Comparison of ENCODE assay signal across 9 cellular contexts in genomic region chr2:68771211-68771721, GRCh38. TPM values are rescaled to one million over a fixed set of nuclear protein-coding genes. Genes with fewer than 3 reads are reported as not detected.
DNase-seq lines count a peak whose midpoint lies in the region; ATAC-seq, FAIRE-seq and TF ChIP-seq lines count a peak whose summit lies in the region.
"Had no signal": no experiment of that assay in that cellular context is flagged by ENCODE, and none has a peak within 500 bp of the region (broad histone marks: within the 10 kb centered on the region; RNA-seq: fewer than 3 reads in every experiment).

No MANE protein-coding gene starts in this region.

- in situ Hi-C loops in GM12878 (cut with MboI): no loop called here

- H3K4me3 ChIP-seq in GM12878: no peak overlapping the region
- no peak overlapping the region for H3K4me3 ChIP-seq in lower lobe of right lung
- H3K4me3 ChIP-seq in tibial artery: no peak overlapping the region
- no peak overlapping the region for H3K4me3 ChIP-seq in neuronal stem cell (ENCODE audit: low read length in 2 of 2)

- peak; percentile 8 to 12 for ATAC-seq in activated T-cell treated with anti-CD3 and anti-CD28 coated beads, Interleukin-2, amount 50 U/mL, for 4 hours
- ATAC-seq in GM12878 (no peak), lower lobe of right lung (no peak), HG03571 (IDR thresholded peaks at IDR 0.05; ENCODE audit: unreplicated experiment) (no peak)

- no peaks in the 10 kb centered on the region for H3K27me3 Mint-ChIP-seq in activated T-cell treated with anti-CD3 and anti-CD28 coated beads, Interleukin-2, amount 50 U/mL, for 4 hours (ENCODE audit: low read depth)

- H3K4me2 ChIP-seq in GM12878 (ENCODE audit: control insufficient read depth, insufficient read depth) (peak overlapping the region; percentile 21; the same call in 1 of the 2 replicates), neuronal stem cell (ENCODE audit: insufficient read depth, low read length, poor library complexity, severe bottlenecking) (no peak overlapping the region)

- POLR2A ChIA-PET in GM12878 (lab: Charles Lee): no interaction called here

- no peak overlapping the region for H2AK5ac ChIP-seq in neuronal stem cell (ENCODE audit: low read depth, low read length)

- TF ChIP-seq CTCF in GM12878 (IDR thresholded peaks at IDR 0.05 in 2 of 3, conservative IDR thresholded peaks at IDR 0.05 in 1 of 3; ENCODE audit: control insufficient read depth in 2 of 3, extremely low read depth in 1 of 3, insufficient read depth in 1 of 3, low read depth in 3 of 3, low read length in 3 of 3) (no peak), lower lobe of right lung (IDR thresholded peaks at IDR 0.05) (no peak), tibial artery (IDR thresholded peaks at IDR 0.05) (no peak)

- no peak overlapping the region for H3K18ac ChIP-seq in neuronal stem cell (ENCODE audit: low read length)

- no peak overlapping the region for H4K8ac ChIP-seq in neuronal stem cell (ENCODE audit: low read depth, low read length)

- H3K23ac ChIP-seq in neuronal stem cell (ENCODE audit: low read depth, low read length, poor library complexity): no peak overlapping the region

- no peak overlapping the region for H3K9ac ChIP-seq in GM12878 (ENCODE audit: control insufficient read depth, insufficient read depth, low read length)
- H3K9ac ChIP-seq in neuronal stem cell (ENCODE audit: low read depth, low read length, poor library complexity): no peak overlapping the region

- H2BK12ac ChIP-seq in neuronal stem cell (ENCODE audit: low read length): no peak overlapping the region

- no peak for TF ChIP-seq EP300 in GM12878 (IDR thresholded peaks at IDR 0.05; ENCODE audit: borderline replicate concordance in 1 of 2, control insufficient read depth in 1 of 2, low read depth in 2 of 2, low read length in 2 of 2)

- no peak for FAIRE-seq in GM12878 (lab: Jason Lieb, UNC)

- no peak overlapping the region for H2BK120ac ChIP-seq in neuronal stem cell (ENCODE audit: low read depth, low read length)

- no peak overlapping the region for H2BK5ac ChIP-seq in neuronal stem cell (ENCODE audit: low read length)

- RAD21 ChIA-PET in GM12878 (lab: Charles Lee; ENCODE audit: unreplicated experiment): no interaction called here

- BruUV-seq in GM12878 (replicated peaks; lab: Mats Ljungman, UMichigan): no TSS peak

- WGBS in GM12878 (ENCODE audit: insufficient coverage, insufficient replicate concordance, low lambda C conversion rate, missing lambda C conversion rate): 45% methylated on average over 3 of the region's 3 CpGs
- WGBS in neuronal stem cell (ENCODE audit: extremely low coverage in 2 of 2, insufficient read length in 2 of 2, insufficient replicate concordance in 1 of 2), 2 donors: no CpG with 5 or more reads among the region's 3 CpGs

- peaks cover 100% of the 10 kb centered on the region for H3K4me1 Mint-ChIP-seq in activated T-cell treated with anti-CD3 and anti-CD28 coated beads, Interleukin-2, amount 50 U/mL, for 4 hours (ENCODE audit: low read depth)

- no peaks in the 10 kb centered on the region for H3K36me3 ChIP-seq in GM12878 (ENCODE audit: control insufficient read depth in 2 of 2, insufficient read depth in 2 of 2, low read length in 1 of 2)
- no peaks in the 10 kb centered on the region for H3K36me3 ChIP-seq in lower lobe of right lung
- no peaks in the 10 kb centered on the region for H3K36me3 ChIP-seq in tibial artery
- no peaks in the 10 kb centered on the region for H3K36me3 ChIP-seq in neuronal stem cell (replicated peaks in 1 of 2; ENCODE audit: control insufficient read depth in 2 of 2, insufficient read depth in 2 of 2, low read length in 2 of 2)

- TF ChIP-seq RAD21 in GM12878 (IDR thresholded peaks at IDR 0.05; ENCODE audit: insufficient read depth, low read depth, low read length): no peak

- H3K27ac ChIP-seq in GM12878 (ENCODE audit: control insufficient read depth, insufficient read depth) (no peak overlapping the region), lower lobe of right lung (peak overlapping the region; percentile 75), tibial artery (peak overlapping the region; percentile 16 to 31), neuronal stem cell (replicated peaks; ENCODE audit: low read length) (no peak overlapping the region)

- H4K20me1 ChIP-seq in GM12878 (ENCODE audit: control insufficient read depth, insufficient read depth): no peaks in the 10 kb centered on the region

- H3K36me3 Mint-ChIP-seq in activated T-cell treated with anti-CD3 and anti-CD28 coated beads, Interleukin-2, amount 50 U/mL, for 4 hours (ENCODE audit: insufficient read depth): peaks cover 23% of the 10 kb centered on the region

- H3K9me3 ChIP-seq in GM12878 (replicated peaks; ENCODE audit: control insufficient read depth, insufficient read depth, low read length) (no peaks in the 10 kb centered on the region; the same call in 2 of the 3 replicates), lower lobe of right lung (no peaks in the 10 kb centered on the region), tibial artery (no peaks in the 10 kb centered on the region), neuronal stem cell (replicated peaks in 1 of 2; ENCODE audit: control insufficient read depth in 2 of 2, insufficient read depth in 1 of 2, low read depth in 1 of 2, low read length in 2 of 2) (no peaks in the 10 kb centered on the region)

- no peaks in the 10 kb centered on the region for H3K79me2 ChIP-seq in GM12878 (ENCODE audit: control insufficient read depth, insufficient read depth, low read length)

- no peaks in the 10 kb centered on the region for H3K79me1 ChIP-seq in neuronal stem cell (ENCODE audit: low read depth, low read length)

- H3K9me3 Mint-ChIP-seq in activated T-cell treated with anti-CD3 and anti-CD28 coated beads, Interleukin-2, amount 50 U/mL, for 4 hours: no peaks in the 10 kb centered on the region

- CTCF ChIA-PET in GM12878 (lab: Yijun Ruan, JAX): interaction anchor here (0.5 to 1.6 kb wide), 2 partner anchors 19 to 280 kb away, joined by 3 to 6 read pairs; no protein-coding TSS in a partner anchor

- H3K14ac ChIP-seq in neuronal stem cell (ENCODE audit: low read length): no peak overlapping the region

- peaks cover 2 to 9% of the 10 kb centered on the region in 2 experiments for H3K27me3 ChIP-seq in GM12878 (replicated peaks in 1 of 2; ENCODE audit: control insufficient read depth in 2 of 2, insufficient read depth in 2 of 2, low read length in 1 of 2)
- no peaks in the 10 kb centered on the region for H3K27me3 ChIP-seq in lower lobe of right lung (ENCODE audit: low read depth)
- no peaks in the 10 kb centered on the region for H3K27me3 ChIP-seq in tibial artery
- no peaks in the 10 kb centered on the region for H3K27me3 ChIP-seq in neuronal stem cell (ENCODE audit: control insufficient read depth in 3 of 3, insufficient read depth in 3 of 3, low read depth in 1 of 3, low read length in 3 of 3)

- H3K4me1 ChIP-seq in GM12878 (ENCODE audit: control insufficient read depth, insufficient read depth, low read length) (peaks cover 70% of the 10 kb centered on the region), lower lobe of right lung (peaks cover 87% of the 10 kb centered on the region), tibial artery (peaks cover 0 to 17% (median 13%) of the 10 kb centered on the region in 4 donors), neuronal stem cell (ENCODE audit: control insufficient read depth in 2 of 2, insufficient read depth in 1 of 2, low read depth in 1 of 2, low read length in 2 of 2) (peaks cover 0 to 2% of the 10 kb centered on the region in 2 donors)

- no peak overlapping the region for H4K91ac ChIP-seq in neuronal stem cell (ENCODE audit: low read depth, low read length, poor library complexity)

- no peak for TF ChIP-seq POLR2A in GM12878 (IDR thresholded peaks at IDR 0.05; ENCODE audit: low read depth, low read length)

- intact Hi-C loops in GM12878 (cut with micrococcal nuclease; ENCODE audit: unreplicated experiment) (no loop called here), lower lobe of right lung (cut with DNase I) (no loop called here), tibial artery (cut with DNase I; ENCODE audit: low total_unique reads) (no loop called here)

- H2BK15ac ChIP-seq in neuronal stem cell (ENCODE audit: low read length): no peak overlapping the region

- SMC1A ChIA-PET in GM12878 (lab: Charles Lee; ENCODE audit: uncharacterized antibody, unreplicated experiment): no interaction called here

- peak overlapping the region; percentile 52 for H3K4me3 Mint-ChIP-seq in activated T-cell treated with anti-CD3 and anti-CD28 coated beads, Interleukin-2, amount 50 U/mL, for 4 hours

- H3K4ac ChIP-seq in neuronal stem cell (ENCODE audit: low read length): no peak overlapping the region

- DNase-seq in activated T-cell treated with anti-CD3 and anti-CD28 coated beads, Interleukin-2, amount 50 U/mL, for 4 hours: no peak
- DNase-seq in activated T-cell treated with anti-CD3 and anti-CD28 coated beads for 4 hours (no peak), GM12878 (ENCODE audit: low read depth, low spot score) (no peak), lower lobe of right lung (no peak), tibial artery (no peak), pons (ENCODE audit: low spot score) (no peak), neuronal stem cell (ENCODE audit: low spot score) (no peak)
- DNase-seq: stimulated activated CD4-positive, alpha-beta T cell treated with anti-CD3 and anti-CD28 coated beads, Interleukin-2, amount 100 ng/mL, for 48 hours had no signal

- H2AFZ ChIP-seq in GM12878 (ENCODE audit: control insufficient read depth, low read depth, low read length) (no peak overlapping the region), neuronal stem cell (ENCODE audit: low read length) (no peak overlapping the region)

RNA-seq across cellular contexts. Expression of gene ARHGAP25, which starts 36.7 kb away (rescaled TPM):
- 10 to 100 TPM; 48.6 to 55.7 (median 52.1) TPM for total RNA-seq in activated T-cell treated with anti-CD3 and anti-CD28 coated beads, Interleukin-2, amount 50 U/mL, for 4 hours
- not detected in 2 replicates for total RNA-seq in GM12878 (2013; cell fraction: nucleolus; rRNA removed)
- 0.51 and 0.93 TPM in 2 replicates for total RNA-seq in GM12878 (2014; rRNA removed)
- total RNA-seq in GM12878 (2014; rRNA removed; fragmentation: Illumina TruSeq; extraction: Trizol): 0.89 and 0.97 TPM in 2 replicates
- 0.56 and 1.0 TPM in 2 replicates for total RNA-seq in GM12878 (2021)
- polyA plus RNA-seq in GM12878 (2011; ENCODE audit: low read depth): 3.8 TPM
- 0.13 and 0.15 TPM in 2 replicates for polyA plus RNA-seq in GM12878 (2011; rRNA removed)
- polyA plus RNA-seq in GM12878 (2011; cell fraction: cytosol; rRNA removed): 0.07 and 0.10 TPM in 2 replicates
- polyA plus RNA-seq in GM12878 (2011; cell fraction: nucleus; rRNA removed): 0.13 and 0.20 TPM in 2 replicates
- 2.9 and 5.5 TPM in 2 replicates for polyA plus RNA-seq in GM12878 (2012)
- 0.65 and 0.96 TPM in 2 replicates for polyA plus RNA-seq in GM12878 (2014; fragmentation: Illumina TruSeq; extraction: Trizol)
- under 1 TPM; 0.40 to 0.42 TPM for polyA plus RNA-seq in GM12878 (2014; fragmentation: Nextera tagmentation; extraction: Ambion mirVana)
- polyA plus RNA-seq in GM12878 (2014; rRNA removed): 0.38 and 1.0 TPM in 2 replicates
- under 1 TPM; 0.37 to 0.39 TPM for polyA plus RNA-seq in GM12878 (2016; fragmentation: Nextera tagmentation; extraction: Ambion mirVana)
- polyA minus RNA-seq in GM12878 (2011; rRNA and poly(A)+ RNA removed): 0.29 TPM in 1 of 2 replicates, not detected in the other
- polyA minus RNA-seq in GM12878 (2011; cell fraction: cytosol; rRNA and poly(A)+ RNA removed): not detected in 2 replicates
- polyA minus RNA-seq in GM12878 (2011; cell fraction: nucleus; rRNA and poly(A)+ RNA removed): 0.24 TPM in 1 of 2 replicates, not detected in the other
- total RNA-seq in lower lobe of right lung: 48.5 TPM
- 1.4 TPM for polyA plus RNA-seq in neuronal stem cell (2013, experiment 1 of 2)
- polyA plus RNA-seq in neuronal stem cell (2013, experiment 2 of 2): 1.4 TPM

Comparison
In these comparisons a context has a peak if more than half of its experiments do, and no peak if none do; other contexts are left out.
1. ATAC-seq: peak in activated T-cell treated with anti-CD3 and anti-CD28 coated beads, Interleukin-2, amount 50 U/mL, for 4 hours (2 of 2); none in GM12878 (single experiment), lower lobe of right lung (0 of 2) and HG03571 (single experiment).
2. H3K27ac ChIP-seq: peak in lower lobe of right lung (single experiment) and tibial artery (2 of 2); none in GM12878 (single experiment) and neuronal stem cell (single experiment).
3. RNA of gene ARHGAP25, which starts 36.7 kb away (total RNA-seq): 48.6 to 55.7 TPM in activated T-cell treated with anti-CD3 and anti-CD28 coated beads, Interleukin-2, amount 50 U/mL, for 4 hours and 48.5 TPM in lower lobe of right lung (single experiment); 0.51 to 1.0 TPM in GM12878; every median in the first group is over 10 times any median in the second.